ENCODE assay signal across 1 cellular context in the genomic region with DNA sequence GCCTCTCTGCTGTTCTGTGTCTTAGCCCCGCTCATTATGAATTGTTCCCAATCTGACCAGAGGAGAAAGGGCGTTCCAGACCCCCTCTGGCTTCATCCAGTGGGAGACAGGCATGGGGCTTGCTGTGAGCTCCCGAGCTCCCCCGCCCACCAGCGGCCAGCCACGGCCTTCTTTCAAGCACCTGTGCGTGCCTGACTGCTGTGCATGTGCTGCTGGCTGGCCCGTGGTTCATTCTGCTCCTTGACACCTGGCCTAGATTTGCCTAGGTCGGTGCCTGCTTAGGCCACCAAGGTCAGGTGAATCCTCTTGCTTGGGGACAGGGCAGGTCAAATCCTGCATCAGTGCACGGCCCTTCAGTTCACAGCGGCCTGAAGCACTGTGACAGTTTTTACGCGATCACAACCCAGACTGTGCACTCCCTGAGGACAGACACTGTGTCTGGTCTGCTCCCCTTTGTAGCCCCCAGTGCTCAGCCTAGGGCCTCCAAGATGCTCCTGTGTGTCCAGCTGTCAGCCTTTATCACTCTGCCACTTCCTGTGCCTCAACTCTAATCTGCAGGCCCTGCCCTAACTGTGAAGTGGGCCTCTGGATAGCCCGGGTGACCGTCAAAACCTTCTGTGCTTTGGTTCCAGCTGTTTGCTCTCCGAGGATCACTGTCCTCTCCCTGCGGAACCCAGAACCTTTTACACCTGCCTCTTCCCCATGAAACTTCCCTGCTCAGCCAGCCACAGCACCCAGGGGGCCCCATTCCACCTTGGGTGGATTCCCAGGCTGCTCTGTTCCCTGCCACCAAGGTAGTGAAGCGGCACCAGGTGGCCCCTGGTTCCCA.
A peak's percentile ranks its signal among the peaks of the same experiment; 100 is the strongest.
TF ChIP-seq lines count a peak whose summit lies in the region.

No MANE protein-coding gene starts in this region.

TF ChIP-seq in HepG2, 621 proteins besides CTCF, POLR2A, EP300 and RAD21 (continued from another document and continues in another):
- TF ChIP-seq ZNF543 (CRISPR knock-in tag; IDR thresholded peaks at IDR 0.05) (no peak; the same call in 1 of the 2 replicates), FOXK2 (IDR thresholded peaks at IDR 0.05) (no peak), ZNF501 (CRISPR knock-in tag; IDR thresholded peaks at IDR 0.05) (peak; percentile 71), ZNF441 (CRISPR knock-in tag; IDR thresholded peaks at IDR 0.05; ENCODE audit: borderline replicate concordance) (no peak), SYNCRIP (IDR thresholded peaks at IDR 0.05; ENCODE audit: insufficient read depth, low read depth, low read length) (no peak), IKZF1 (IDR thresholded peaks at IDR 0.05) (no peak), KDM5B (CRISPR knock-in tag; IDR thresholded peaks at IDR 0.05; ENCODE audit: borderline replicate concordance) (peak; percentile 74), NRL (CRISPR knock-in tag; IDR thresholded peaks at IDR 0.05; ENCODE audit: borderline replicate concordance) (no peak; the same call in 1 of the 2 replicates), SOX5 (CRISPR knock-in tag; IDR thresholded peaks at IDR 0.05; ENCODE audit: borderline replicate concordance) (no peak), ZNF841 (CRISPR knock-in tag; IDR thresholded peaks at IDR 0.05; ENCODE audit: borderline replicate concordance) (no peak), FOSL1 (CRISPR knock-in tag; IDR thresholded peaks at IDR 0.05; ENCODE audit: borderline replicate concordance) (no peak; the same call in 1 of the 2 replicates), NR2F1 (CRISPR knock-in tag; IDR thresholded peaks at IDR 0.05) (no peak), RFX5 (IDR thresholded peaks at IDR 0.05; ENCODE audit: low read depth, low read length) (no peak), MEIS2 (CRISPR knock-in tag; IDR thresholded peaks at IDR 0.05) (no peak), ZNF781 (CRISPR knock-in tag; IDR thresholded peaks at IDR 0.05; ENCODE audit: borderline replicate concordance, not compliant biosample characterization) (peak; percentile 72), ZNF282 (IDR thresholded peaks at IDR 0.05; ENCODE audit: partially characterized antibody) (no peak), ZFAT (CRISPR knock-in tag; conservative IDR thresholded peaks at IDR 0.05) (no peak), ZNF747 (CRISPR knock-in tag; IDR thresholded peaks at IDR 0.05; ENCODE audit: borderline replicate concordance) (no peak), HMGA1 (CRISPR knock-in tag; conservative IDR thresholded peaks at IDR 0.05) (no peak), SPEN (CRISPR knock-in tag; IDR thresholded peaks at IDR 0.05; ENCODE audit: low read depth) (no peak), ZNF230 (CRISPR knock-in tag; IDR thresholded peaks at IDR 0.05) (no peak), ZNF878 (CRISPR knock-in tag; IDR thresholded peaks at IDR 0.05) (no peak), ZNF124 (CRISPR knock-in tag; IDR thresholded peaks at IDR 0.05) (no peak; the same call in 1 of the 2 replicates), FOXP1 (IDR thresholded peaks at IDR 0.05) (no peak), FOXP1 (CRISPR knock-in tag; IDR thresholded peaks at IDR 0.05) (no peak), ZFP36 (IDR thresholded peaks at IDR 0.05; ENCODE audit: borderline replicate concordance, low read depth, low read length, partially characterized antibody) (no peak), ZNF331 (CRISPR knock-in tag; IDR thresholded peaks at IDR 0.05) (no peak), PHB2 (IDR thresholded peaks at IDR 0.05; ENCODE audit: partially characterized antibody) (no peak), ZNF335 (CRISPR knock-in tag; IDR thresholded peaks at IDR 0.05) (no peak), ZNF605 (CRISPR knock-in tag; IDR thresholded peaks at IDR 0.05) (peak; percentile 31), SALL1 (CRISPR knock-in tag; IDR thresholded peaks at IDR 0.05) (peak; percentile 55), ZNF354B (CRISPR knock-in tag; IDR thresholded peaks at IDR 0.05) (no peak), MATR3 (CRISPR knock-in tag; IDR thresholded peaks at IDR 0.05) (no peak), ZNF567 (CRISPR knock-in tag; IDR thresholded peaks at IDR 0.05; ENCODE audit: borderline replicate concordance) (0 out of 2 replicates have a peak, but pooled peaks have one; percentile 40), CEBPG (CRISPR knock-in tag; IDR thresholded peaks at IDR 0.05) (no peak)
- TF ChIP-seq, protein P1, sequence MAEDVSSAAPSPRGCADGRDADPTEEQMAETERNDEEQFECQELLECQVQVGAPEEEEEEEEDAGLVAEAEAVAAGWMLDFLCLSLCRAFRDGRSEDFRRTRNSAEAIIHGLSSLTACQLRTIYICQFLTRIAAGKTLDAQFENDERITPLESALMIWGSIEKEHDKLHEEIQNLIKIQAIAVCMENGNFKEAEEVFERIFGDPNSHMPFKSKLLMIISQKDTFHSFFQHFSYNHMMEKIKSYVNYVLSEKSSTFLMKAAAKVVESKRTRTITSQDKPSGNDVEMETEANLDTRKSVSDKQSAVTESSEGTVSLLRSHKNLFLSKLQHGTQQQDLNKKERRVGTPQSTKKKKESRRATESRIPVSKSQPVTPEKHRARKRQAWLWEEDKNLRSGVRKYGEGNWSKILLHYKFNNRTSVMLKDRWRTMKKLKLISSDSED (CRISPR knock-in tag; IDR thresholded peaks at IDR 0.05) = 0 out of 2 replicates have a peak, but pooled peaks have one; percentile 37
- TF ChIP-seq, protein P2, sequence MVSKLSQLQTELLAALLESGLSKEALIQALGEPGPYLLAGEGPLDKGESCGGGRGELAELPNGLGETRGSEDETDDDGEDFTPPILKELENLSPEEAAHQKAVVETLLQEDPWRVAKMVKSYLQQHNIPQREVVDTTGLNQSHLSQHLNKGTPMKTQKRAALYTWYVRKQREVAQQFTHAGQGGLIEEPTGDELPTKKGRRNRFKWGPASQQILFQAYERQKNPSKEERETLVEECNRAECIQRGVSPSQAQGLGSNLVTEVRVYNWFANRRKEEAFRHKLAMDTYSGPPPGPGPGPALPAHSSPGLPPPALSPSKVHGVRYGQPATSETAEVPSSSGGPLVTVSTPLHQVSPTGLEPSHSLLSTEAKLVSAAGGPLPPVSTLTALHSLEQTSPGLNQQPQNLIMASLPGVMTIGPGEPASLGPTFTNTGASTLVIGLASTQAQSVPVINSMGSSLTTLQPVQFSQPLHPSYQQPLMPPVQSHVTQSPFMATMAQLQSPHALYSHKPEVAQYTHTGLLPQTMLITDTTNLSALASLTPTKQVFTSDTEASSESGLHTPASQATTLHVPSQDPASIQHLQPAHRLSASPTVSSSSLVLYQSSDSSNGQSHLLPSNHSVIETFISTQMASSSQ (IDR thresholded peaks at IDR 0.05; ENCODE audit: low read depth) = no peak
- TF ChIP-seq, protein P2 (CRISPR knock-in tag; IDR thresholded peaks at IDR 0.05; ENCODE audit: borderline replicate concordance) = no peak
- TF ChIP-seq, protein P3, sequence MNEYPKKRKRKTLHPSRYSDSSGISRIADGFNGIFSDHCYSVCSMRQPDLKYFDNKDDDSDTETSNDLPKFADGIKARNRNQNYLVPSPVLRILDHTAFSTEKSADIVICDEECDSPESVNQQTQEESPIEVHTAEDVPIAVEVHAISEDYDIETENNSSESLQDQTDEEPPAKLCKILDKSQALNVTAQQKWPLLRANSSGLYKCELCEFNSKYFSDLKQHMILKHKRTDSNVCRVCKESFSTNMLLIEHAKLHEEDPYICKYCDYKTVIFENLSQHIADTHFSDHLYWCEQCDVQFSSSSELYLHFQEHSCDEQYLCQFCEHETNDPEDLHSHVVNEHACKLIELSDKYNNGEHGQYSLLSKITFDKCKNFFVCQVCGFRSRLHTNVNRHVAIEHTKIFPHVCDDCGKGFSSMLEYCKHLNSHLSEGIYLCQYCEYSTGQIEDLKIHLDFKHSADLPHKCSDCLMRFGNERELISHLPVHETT (CRISPR knock-in tag; conservative IDR thresholded peaks at IDR 0.05) = no peak
- TF ChIP-seq, protein P4, sequence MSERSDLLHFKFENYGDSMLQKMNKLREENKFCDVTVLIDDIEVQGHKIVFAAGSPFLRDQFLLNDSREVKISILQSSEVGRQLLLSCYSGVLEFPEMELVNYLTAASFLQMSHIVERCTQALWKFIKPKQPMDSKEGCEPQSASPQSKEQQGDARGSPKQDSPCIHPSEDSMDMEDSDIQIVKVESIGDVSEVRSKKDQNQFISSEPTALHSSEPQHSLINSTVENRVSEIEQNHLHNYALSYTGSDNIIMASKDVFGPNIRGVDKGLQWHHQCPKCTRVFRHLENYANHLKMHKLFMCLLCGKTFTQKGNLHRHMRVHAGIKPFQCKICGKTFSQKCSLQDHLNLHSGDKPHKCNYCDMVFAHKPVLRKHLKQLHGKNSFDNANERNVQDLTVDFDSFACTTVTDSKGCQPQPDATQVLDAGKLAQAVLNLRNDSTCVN (CRISPR knock-in tag; IDR thresholded peaks at IDR 0.05; ENCODE audit: borderline replicate concordance) = no peak; the same call in 1 of the 2 replicates
- TF ChIP-seq, protein P5, sequence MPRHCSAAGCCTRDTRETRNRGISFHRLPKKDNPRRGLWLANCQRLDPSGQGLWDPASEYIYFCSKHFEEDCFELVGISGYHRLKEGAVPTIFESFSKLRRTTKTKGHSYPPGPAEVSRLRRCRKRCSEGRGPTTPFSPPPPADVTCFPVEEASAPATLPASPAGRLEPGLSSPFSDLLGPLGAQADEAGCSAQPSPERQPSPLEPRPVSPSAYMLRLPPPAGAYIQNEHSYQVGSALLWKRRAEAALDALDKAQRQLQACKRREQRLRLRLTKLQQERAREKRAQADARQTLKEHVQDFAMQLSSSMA (CRISPR knock-in tag; IDR thresholded peaks at IDR 0.05) = no peak; the same call in 1 of the 2 replicates
- TF ChIP-seq, protein P6, sequence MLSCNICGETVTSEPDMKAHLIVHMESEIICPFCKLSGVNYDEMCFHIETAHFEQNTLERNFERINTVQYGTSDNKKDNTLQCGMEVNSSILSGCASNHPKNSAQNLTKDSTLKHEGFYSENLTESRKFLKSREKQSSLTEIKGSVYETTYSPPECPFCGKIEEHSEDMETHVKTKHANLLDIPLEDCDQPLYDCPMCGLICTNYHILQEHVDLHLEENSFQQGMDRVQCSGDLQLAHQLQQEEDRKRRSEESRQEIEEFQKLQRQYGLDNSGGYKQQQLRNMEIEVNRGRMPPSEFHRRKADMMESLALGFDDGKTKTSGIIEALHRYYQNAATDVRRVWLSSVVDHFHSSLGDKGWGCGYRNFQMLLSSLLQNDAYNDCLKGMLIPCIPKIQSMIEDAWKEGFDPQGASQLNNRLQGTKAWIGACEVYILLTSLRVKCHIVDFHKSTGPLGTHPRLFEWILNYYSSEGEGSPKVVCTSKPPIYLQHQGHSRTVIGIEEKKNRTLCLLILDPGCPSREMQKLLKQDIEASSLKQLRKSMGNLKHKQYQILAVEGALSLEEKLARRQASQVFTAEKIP (CRISPR knock-in tag; IDR thresholded peaks at IDR 0.05; ENCODE audit: borderline replicate concordance) = no peak
- TF ChIP-seq, protein P7, sequence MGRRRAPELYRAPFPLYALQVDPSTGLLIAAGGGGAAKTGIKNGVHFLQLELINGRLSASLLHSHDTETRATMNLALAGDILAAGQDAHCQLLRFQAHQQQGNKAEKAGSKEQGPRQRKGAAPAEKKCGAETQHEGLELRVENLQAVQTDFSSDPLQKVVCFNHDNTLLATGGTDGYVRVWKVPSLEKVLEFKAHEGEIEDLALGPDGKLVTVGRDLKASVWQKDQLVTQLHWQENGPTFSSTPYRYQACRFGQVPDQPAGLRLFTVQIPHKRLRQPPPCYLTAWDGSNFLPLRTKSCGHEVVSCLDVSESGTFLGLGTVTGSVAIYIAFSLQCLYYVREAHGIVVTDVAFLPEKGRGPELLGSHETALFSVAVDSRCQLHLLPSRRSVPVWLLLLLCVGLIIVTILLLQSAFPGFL (CRISPR knock-in tag; IDR thresholded peaks at IDR 0.05) = no peak
- TF ChIP-seq, protein P8, sequence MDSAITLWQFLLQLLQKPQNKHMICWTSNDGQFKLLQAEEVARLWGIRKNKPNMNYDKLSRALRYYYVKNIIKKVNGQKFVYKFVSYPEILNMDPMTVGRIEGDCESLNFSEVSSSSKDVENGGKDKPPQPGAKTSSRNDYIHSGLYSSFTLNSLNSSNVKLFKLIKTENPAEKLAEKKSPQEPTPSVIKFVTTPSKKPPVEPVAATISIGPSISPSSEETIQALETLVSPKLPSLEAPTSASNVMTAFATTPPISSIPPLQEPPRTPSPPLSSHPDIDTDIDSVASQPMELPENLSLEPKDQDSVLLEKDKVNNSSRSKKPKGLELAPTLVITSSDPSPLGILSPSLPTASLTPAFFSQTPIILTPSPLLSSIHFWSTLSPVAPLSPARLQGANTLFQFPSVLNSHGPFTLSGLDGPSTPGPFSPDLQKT (CRISPR knock-in tag; IDR thresholded peaks at IDR 0.05; ENCODE audit: borderline replicate concordance) = no peak
- TF ChIP-seq, protein P9, sequence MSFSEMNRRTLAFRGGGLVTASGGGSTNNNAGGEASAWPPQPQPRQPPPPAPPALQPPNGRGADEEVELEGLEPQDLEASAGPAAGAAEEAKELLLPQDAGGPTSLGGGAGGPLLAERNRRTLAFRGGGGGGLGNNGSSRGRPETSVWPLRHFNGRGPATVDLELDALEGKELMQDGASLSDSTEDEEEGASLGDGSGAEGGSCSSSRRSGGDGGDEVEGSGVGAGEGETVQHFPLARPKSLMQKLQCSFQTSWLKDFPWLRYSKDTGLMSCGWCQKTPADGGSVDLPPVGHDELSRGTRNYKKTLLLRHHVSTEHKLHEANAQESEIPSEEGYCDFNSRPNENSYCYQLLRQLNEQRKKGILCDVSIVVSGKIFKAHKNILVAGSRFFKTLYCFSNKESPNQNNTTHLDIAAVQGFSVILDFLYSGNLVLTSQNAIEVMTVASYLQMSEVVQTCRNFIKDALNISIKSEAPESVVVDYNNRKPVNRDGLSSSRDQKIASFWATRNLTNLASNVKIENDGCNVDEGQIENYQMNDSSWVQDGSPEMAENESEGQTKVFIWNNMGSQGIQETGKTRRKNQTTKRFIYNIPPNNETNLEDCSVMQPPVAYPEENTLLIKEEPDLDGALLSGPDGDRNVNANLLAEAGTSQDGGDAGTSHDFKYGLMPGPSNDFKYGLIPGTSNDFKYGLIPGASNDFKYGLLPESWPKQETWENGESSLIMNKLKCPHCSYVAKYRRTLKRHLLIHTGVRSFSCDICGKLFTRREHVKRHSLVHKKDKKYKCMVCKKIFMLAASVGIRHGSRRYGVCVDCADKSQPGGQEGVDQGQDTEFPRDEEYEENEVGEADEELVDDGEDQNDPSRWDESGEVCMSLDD (CRISPR knock-in tag; IDR thresholded peaks at IDR 0.05; ENCODE audit: borderline replicate concordance) = no peak
